16 cellular contexts compared by ENCODE assay signal in the genomic region with DNA sequence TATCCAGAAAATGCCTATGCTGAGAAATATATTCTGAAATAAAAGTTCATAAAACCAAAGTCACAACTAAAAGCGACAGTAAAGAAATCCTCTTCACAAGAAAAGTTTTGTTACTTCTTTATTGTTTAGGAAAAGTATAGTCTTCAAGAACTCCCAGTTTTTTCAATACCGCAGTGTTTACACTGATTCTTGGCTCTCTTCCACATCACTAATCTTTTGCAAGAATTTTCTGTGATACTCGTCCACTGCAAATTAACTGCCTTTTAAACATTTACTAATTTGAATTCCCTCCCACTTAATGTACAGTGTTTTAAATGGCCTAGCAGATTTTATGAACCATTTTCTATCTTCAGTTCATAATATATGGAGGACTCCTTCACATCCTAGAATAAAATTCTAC.
DNase-seq lines count a peak whose midpoint lies in the region; ATAC-seq and TF ChIP-seq lines count a peak whose summit lies in the region.
"Had no signal": no experiment of that assay in that cellular context is flagged by ENCODE, and none has a peak within 500 bp of the region (broad histone marks: within the 10 kb centered on the region; RNA-seq: fewer than 3 reads in every experiment).

No MANE protein-coding gene starts in this region.

- no peak overlapping the region for H2BK15ac ChIP-seq in mesenchymal stem cell (ENCODE audit: low read depth, poor library complexity, severe bottlenecking)

- H3K9me3 Mint-ChIP-seq in Calu3 (ENCODE audit: low read depth, unreplicated experiment) (no peaks in the 10 kb centered on the region), GM23338 (no peaks in the 10 kb centered on the region)
- H3K9me3 Mint-ChIP-seq: CD8-positive, alpha-beta T cell; HFFc6 had no signal

- CTCF ChIA-PET in Calu3 (lab: Charles Lee): interaction anchor here (0.6 kb wide), 1 partner anchor 48 kb away, joined by 3 read pairs; no protein-coding TSS in a partner anchor

- no peak overlapping the region for H2BK5ac ChIP-seq in mesenchymal stem cell (ENCODE audit: low read depth, low read length, poor library complexity, severe bottlenecking)

- TF ChIP-seq CTCF in Calu3 (IDR thresholded peaks at IDR 0.05; ENCODE audit: unreplicated experiment) (no peak), GM23338 (conservative IDR thresholded peaks at IDR 0.05; ENCODE audit: low read depth in 2 of 2) (no peak), choroid plexus epithelial cell (conservative IDR thresholded peaks at IDR 0.05; ENCODE audit: low read depth, low read length) (no peak)

- H3K27me3 ChIP-seq in GM23338 (ENCODE audit: insufficient read depth): no peaks in the 10 kb centered on the region
- H3K27me3 ChIP-seq in mesenchymal stem cell (ENCODE audit: control insufficient read depth in 1 of 2, insufficient read depth in 1 of 2, low read length in 2 of 2): no peaks in the 10 kb centered on the region
- no peaks in the 10 kb centered on the region for H3K27me3 ChIP-seq in effector memory CD4-positive, alpha-beta T cell (replicated peaks; ENCODE audit: control insufficient read depth, insufficient read depth, low read length, poor library complexity, severe bottlenecking)

- H3K9ac ChIP-seq in mesenchymal stem cell (ENCODE audit: low read length): no peak overlapping the region

- no peak overlapping the region for H4K91ac ChIP-seq in mesenchymal stem cell (ENCODE audit: low read length)

- no peaks in the 10 kb centered on the region for H3K9me3 ChIP-seq in mesenchymal stem cell (ENCODE audit: control insufficient read depth, low read length)
- no peaks in the 10 kb centered on the region for H3K9me3 ChIP-seq in effector memory CD4-positive, alpha-beta T cell (ENCODE audit: control insufficient read depth, low read length)
- H3K9me3 ChIP-seq: Caco-2 had no signal

- H4K8ac ChIP-seq in mesenchymal stem cell (ENCODE audit: low read length): no peak overlapping the region

- H3K4me1 Mint-ChIP-seq in Calu3 (ENCODE audit: low read depth, unreplicated experiment) (peaks cover 12% of the 10 kb centered on the region), GM23338 (no peaks in the 10 kb centered on the region)
- H3K4me1 Mint-ChIP-seq: CD14-positive monocyte had no signal

- no peak overlapping the region for H2BK120ac ChIP-seq in mesenchymal stem cell (ENCODE audit: low read depth, low read length)

- H3K27ac ChIP-seq in GM23338 (ENCODE audit: low read depth): no peak overlapping the region
- H3K27ac ChIP-seq in mesenchymal stem cell (ENCODE audit: low read length, poor library complexity, severe bottlenecking): no peak overlapping the region
- no peak overlapping the region for H3K27ac ChIP-seq in effector memory CD4-positive, alpha-beta T cell (ENCODE audit: insufficient read depth, low read length, poor library complexity, severe bottlenecking)

- H2AFZ ChIP-seq in GM23338 (no peak overlapping the region), mesenchymal stem cell (ENCODE audit: low read depth, low read length) (no peak overlapping the region)

- H3K4ac ChIP-seq in mesenchymal stem cell (ENCODE audit: low read depth in 1 of 2, low read length in 2 of 2): no peak overlapping the region

- 94% methylated on average over 2 of the region's 3 CpGs for WGBS in mesenchymal stem cell

- intact Hi-C loops in Calu3 (cut with micrococcal nuclease; ENCODE audit: unreplicated experiment): no loop called here

- H3K4me1 ChIP-seq in GM23338 (ENCODE audit: insufficient read depth) (no peaks in the 10 kb centered on the region), mesenchymal stem cell (ENCODE audit: control insufficient read depth, insufficient read depth, low read depth, low read length) (no peaks in the 10 kb centered on the region)
- H3K4me1 ChIP-seq in effector memory CD4-positive, alpha-beta T cell (ENCODE audit: control insufficient read depth, insufficient read depth, low read length, poor library complexity, severe bottlenecking): no peaks in the 10 kb centered on the region
- H3K4me1 ChIP-seq: Caco-2 had no signal

- H2AK5ac ChIP-seq in mesenchymal stem cell (ENCODE audit: low read length, severe bottlenecking): no peak overlapping the region

- H3K4me3 Mint-ChIP-seq in Calu3 (ENCODE audit: low read depth, unreplicated experiment) (peak overlapping the region; percentile 28), GM23338 (no peak overlapping the region)
- H3K4me3 Mint-ChIP-seq: CD14-positive monocyte; CD8-positive, alpha-beta T cell; HFFc6 had no signal

- no peaks in the 10 kb centered on the region for H3K79me2 ChIP-seq in GM23338 (replicated peaks; ENCODE audit: insufficient read depth)

- H3K4me2 ChIP-seq in GM23338 (no peak overlapping the region), mesenchymal stem cell (ENCODE audit: low read length, poor library complexity, severe bottlenecking) (no peak overlapping the region)

- DNase-seq in Calu3 (no peak), GM23338 (ENCODE audit: low spot score) (no peak), choroid plexus epithelial cell (ENCODE audit: low read depth) (peak; percentile 29), mesenchymal stem cell (peak; percentile 38), NCI-H774 (lab: John Stamatoyannopoulos, UW) (no peak)
- no peak for DNase-seq in effector memory CD4-positive, alpha-beta T cell
- DNase-seq: Caco-2; CD8-positive, alpha-beta T cell; DMS 273 treated with DMSO at 0.1 percent for 48 hours; DMS79 treated with DMSO at 0.1 percent for 48 hours; GDM1; HCEC 1CT; HFFc6; KBM-7 had no signal

- H3K27me3 Mint-ChIP-seq in Calu3 (ENCODE audit: unreplicated experiment) (no peaks in the 10 kb centered on the region), GM23338 (ENCODE audit: insufficient read depth, low read depth, poor library complexity) (no peaks in the 10 kb centered on the region)

- no peak overlapping the region for H2BK12ac ChIP-seq in mesenchymal stem cell (ENCODE audit: low read length in 2 of 2)

- H3K18ac ChIP-seq in mesenchymal stem cell (ENCODE audit: low read depth in 1 of 2, low read length in 2 of 2): no peak overlapping the region

- peaks cover 51% of the 10 kb centered on the region for H3K36me3 ChIP-seq in GM23338 (ENCODE audit: insufficient read depth)
- H3K36me3 ChIP-seq in mesenchymal stem cell (ENCODE audit: control insufficient read depth in 1 of 2, insufficient read depth in 2 of 2, low read depth in 1 of 2, low read length in 2 of 2): peaks cover 15 to 86% of the 10 kb centered on the region in 2 experiments
- H3K36me3 ChIP-seq in effector memory CD4-positive, alpha-beta T cell (ENCODE audit: control insufficient read depth, insufficient read depth, low read length): peaks cover 42% of the 10 kb centered on the region

- no peak overlapping the region for H3K14ac ChIP-seq in mesenchymal stem cell (ENCODE audit: low read length in 2 of 2)

- ATAC-seq in GM23338: no peak
- ATAC-seq in HG03571 (IDR thresholded peaks at IDR 0.05; ENCODE audit: unreplicated experiment): no peak
- ATAC-seq: CD8-positive, alpha-beta T cell had no signal

- peaks cover 6% of the 10 kb centered on the region for H3K79me1 ChIP-seq in mesenchymal stem cell (replicated peaks; ENCODE audit: low read length, poor library complexity, severe bottlenecking)

- peaks cover 13% of the 10 kb centered on the region for H3K36me3 Mint-ChIP-seq in Calu3 (ENCODE audit: insufficient read depth, unreplicated experiment)
- peaks cover 64% of the 10 kb centered on the region for H3K36me3 Mint-ChIP-seq in GM23338 (ENCODE audit: low read depth)

- BruUV-seq in Calu3 (replicated peaks; lab: Mats Ljungman, UMichigan): no TSS peak

- H3K4me3 ChIP-seq in GM23338 (no peak overlapping the region), choroid plexus epithelial cell (ENCODE audit: low read depth, low read length) (no peak overlapping the region), mesenchymal stem cell (ENCODE audit: insufficient read depth in 1 of 2, low read depth in 1 of 2, low read length in 2 of 2) (no peak overlapping the region)
- no peak overlapping the region for H3K4me3 ChIP-seq in effector memory CD4-positive, alpha-beta T cell (ENCODE audit: insufficient read depth, low read depth, low read length, poor library complexity, severe bottlenecking)

- H3K9me2 ChIP-seq in GM23338 (ENCODE audit: insufficient read depth): no peaks in the 10 kb centered on the region

- H3K27ac Mint-ChIP-seq in Calu3 (ENCODE audit: unreplicated experiment) (peak overlapping the region; percentile 36), GM23338 (peak overlapping the region; percentile 41)
- H3K27ac Mint-ChIP-seq: CD8-positive, alpha-beta T cell; HFFc6 had no signal

- H3F3A ChIP-seq in GM23338 (replicated peaks; ENCODE audit: low read depth): no peaks in the 10 kb centered on the region

- no peak overlapping the region for H3K23ac ChIP-seq in mesenchymal stem cell (ENCODE audit: low read length in 2 of 2)

- no peaks in the 10 kb centered on the region for H4K20me1 ChIP-seq in GM23338 (replicated peaks; ENCODE audit: insufficient read depth)

TF ChIP-seq in GM23338, 12 proteins besides CTCF, POLR2A, EP300 and RAD21 (continues in another document):
- TF ChIP-seq CREB1 (CRISPR knock-in tag; IDR thresholded peaks at IDR 0.05; ENCODE audit: low read depth): no peak
- no peak for TF ChIP-seq EZH2 (IDR thresholded peaks at IDR 0.05; ENCODE audit: low read depth, unreplicated experiment)
- TF ChIP-seq, protein P1, sequence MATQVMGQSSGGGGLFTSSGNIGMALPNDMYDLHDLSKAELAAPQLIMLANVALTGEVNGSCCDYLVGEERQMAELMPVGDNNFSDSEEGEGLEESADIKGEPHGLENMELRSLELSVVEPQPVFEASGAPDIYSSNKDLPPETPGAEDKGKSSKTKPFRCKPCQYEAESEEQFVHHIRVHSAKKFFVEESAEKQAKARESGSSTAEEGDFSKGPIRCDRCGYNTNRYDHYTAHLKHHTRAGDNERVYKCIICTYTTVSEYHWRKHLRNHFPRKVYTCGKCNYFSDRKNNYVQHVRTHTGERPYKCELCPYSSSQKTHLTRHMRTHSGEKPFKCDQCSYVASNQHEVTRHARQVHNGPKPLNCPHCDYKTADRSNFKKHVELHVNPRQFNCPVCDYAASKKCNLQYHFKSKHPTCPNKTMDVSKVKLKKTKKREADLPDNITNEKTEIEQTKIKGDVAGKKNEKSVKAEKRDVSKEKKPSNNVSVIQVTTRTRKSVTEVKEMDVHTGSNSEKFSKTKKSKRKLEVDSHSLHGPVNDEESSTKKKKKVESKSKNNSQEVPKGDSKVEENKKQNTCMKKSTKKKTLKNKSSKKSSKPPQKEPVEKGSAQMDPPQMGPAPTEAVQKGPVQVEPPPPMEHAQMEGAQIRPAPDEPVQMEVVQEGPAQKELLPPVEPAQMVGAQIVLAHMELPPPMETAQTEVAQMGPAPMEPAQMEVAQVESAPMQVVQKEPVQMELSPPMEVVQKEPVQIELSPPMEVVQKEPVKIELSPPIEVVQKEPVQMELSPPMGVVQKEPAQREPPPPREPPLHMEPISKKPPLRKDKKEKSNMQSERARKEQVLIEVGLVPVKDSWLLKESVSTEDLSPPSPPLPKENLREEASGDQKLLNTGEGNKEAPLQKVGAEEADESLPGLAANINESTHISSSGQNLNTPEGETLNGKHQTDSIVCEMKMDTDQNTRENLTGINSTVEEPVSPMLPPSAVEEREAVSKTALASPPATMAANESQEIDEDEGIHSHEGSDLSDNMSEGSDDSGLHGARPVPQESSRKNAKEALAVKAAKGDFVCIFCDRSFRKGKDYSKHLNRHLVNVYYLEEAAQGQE (IDR thresholded peaks at IDR 0.05; ENCODE audit: unreplicated experiment): no peak
- TF ChIP-seq NANOG (IDR thresholded peaks at IDR 0.05; ENCODE audit: borderline replicate concordance): no peak
- TF ChIP-seq ZNF331 (CRISPR knock-in tag; IDR thresholded peaks at IDR 0.05; ENCODE audit: low read depth): no peak

Comparison
In these comparisons a context has a peak if more than half of its experiments do, and no peak if none do; other contexts are left out.
1. DNase-seq: peak in choroid plexus epithelial cell (single experiment) and mesenchymal stem cell (single experiment); none in Calu3 (single experiment), GM23338 (single experiment), NCI-H774 (single experiment) and effector memory CD4-positive, alpha-beta T cell (0 of 3).